Comparison of ENCODE assay signal across 1 cellular context in the genomic region with DNA sequence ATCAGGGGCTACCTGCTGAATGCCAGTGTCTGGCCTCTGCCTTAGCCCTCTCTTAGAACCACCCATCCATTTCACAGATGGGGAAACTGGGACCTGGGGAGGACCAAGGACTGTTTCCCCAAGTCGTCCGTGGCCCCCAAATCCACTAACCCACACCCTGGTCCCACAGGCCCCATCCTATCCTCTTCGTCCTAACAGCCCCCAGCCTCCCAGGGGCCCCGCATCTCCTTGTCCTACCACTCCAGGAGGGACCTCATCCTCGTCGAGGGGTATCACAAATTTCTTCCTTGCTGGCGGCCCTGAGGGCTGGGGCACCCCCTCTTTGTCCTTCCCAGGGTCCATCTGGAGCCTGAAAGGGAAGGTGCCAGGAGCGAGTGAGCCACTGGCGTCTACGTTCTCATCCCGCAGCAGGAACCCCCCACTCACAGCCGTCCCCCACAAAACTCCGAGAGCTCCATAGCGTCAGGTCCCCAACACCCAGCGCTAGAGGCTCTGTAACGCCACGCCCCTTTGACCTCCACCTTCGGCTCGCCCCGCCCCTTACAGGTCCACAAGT.
TF ChIP-seq lines count a peak whose summit lies in the region.

No MANE protein-coding gene starts in this region.

TF ChIP-seq in IMR-90, 13 proteins besides CTCF, POLR2A, EP300 and RAD21:
- TF ChIP-seq FOS (IDR thresholded peaks at IDR 0.05; ENCODE audit: low read depth, low read length) (no peak), BHLHE40 (IDR thresholded peaks at IDR 0.05; ENCODE audit: low read depth, low read length) (no peak), CHD1 (IDR thresholded peaks at IDR 0.05; ENCODE audit: low read depth, low read length) (no peak), CEBPB (IDR thresholded peaks at IDR 0.05; ENCODE audit: low read depth, low read length) (no peak), RCOR1 (IDR thresholded peaks at IDR 0.05; ENCODE audit: insufficient replicate concordance, low read length) (no peak)
- TF ChIP-seq, protein P1, sequence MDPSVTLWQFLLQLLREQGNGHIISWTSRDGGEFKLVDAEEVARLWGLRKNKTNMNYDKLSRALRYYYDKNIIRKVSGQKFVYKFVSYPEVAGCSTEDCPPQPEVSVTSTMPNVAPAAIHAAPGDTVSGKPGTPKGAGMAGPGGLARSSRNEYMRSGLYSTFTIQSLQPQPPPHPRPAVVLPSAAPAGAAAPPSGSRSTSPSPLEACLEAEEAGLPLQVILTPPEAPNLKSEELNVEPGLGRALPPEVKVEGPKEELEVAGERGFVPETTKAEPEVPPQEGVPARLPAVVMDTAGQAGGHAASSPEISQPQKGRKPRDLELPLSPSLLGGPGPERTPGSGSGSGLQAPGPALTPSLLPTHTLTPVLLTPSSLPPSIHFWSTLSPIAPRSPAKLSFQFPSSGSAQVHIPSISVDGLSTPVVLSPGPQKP (IDR thresholded peaks at IDR 0.05; ENCODE audit: borderline replicate concordance, low read depth, low read length) = no peak
